8 cellular contexts compared by ENCODE assay signal in genomic region chr1:234962340-234962989, GRCh38.
DNase-seq lines count a peak whose midpoint lies in the region; ATAC-seq and TF ChIP-seq lines count a peak whose summit lies in the region.

No MANE protein-coding gene starts in this region.

- H3K9me3 ChIP-seq in left ventricle myocardium inferior (replicated peaks) = no peaks in the 10 kb centered on the region
- no peaks in the 10 kb centered on the region for H3K9me3 ChIP-seq in spleen

- intact Hi-C loops in left ventricle myocardium inferior (cut with micrococcal nuclease) = loop anchor here (10.0 kb wide), 1 partner anchor 238 kb away; no protein-coding TSS in a partner anchor
- intact Hi-C loops in spleen (cut with DNase I; ENCODE audit: low total_unique reads) = no loop called here

- H3K27ac ChIP-seq in left ventricle myocardium inferior (replicated peaks) = peak overlapping the region; percentile 87
- H3K27ac ChIP-seq in spleen = peak overlapping the region; percentile 48 to 94 (median 90)

- H3K36me3 ChIP-seq in left ventricle myocardium inferior (no peaks in the 10 kb centered on the region), spleen (no peaks in the 10 kb centered on the region)

- no peaks in the 10 kb centered on the region for H3K27me3 ChIP-seq in left ventricle myocardium inferior (ENCODE audit: low read depth)
- no peaks in the 10 kb centered on the region for H3K27me3 ChIP-seq in spleen (replicated peaks in 1 of 7)

- peak; percentile 46 to 55 for ATAC-seq in activated naive CD4-positive, alpha-beta T cell treated with anti-CD3 and anti-CD28 coated beads, Interleukin-2, amount 50 U/mL, for 72 hours

- H3K4me1 ChIP-seq in left ventricle myocardium inferior = peaks cover 63% of the 10 kb centered on the region
- peaks cover 43 to 89% (median 71%) of the 10 kb centered on the region in 6 donors for H3K4me1 ChIP-seq in spleen

- peak overlapping the region; percentile 18 for H3K4me3 ChIP-seq in left ventricle myocardium inferior
- H3K4me3 ChIP-seq in spleen = peak overlapping the region in 3 of 8 donors; percentile 1 to 58 (median 10)

- 14 to 29% (median 20%) methylated on average over 9 of the region's 9 CpGs for WGBS in spleen, 5 donors

- peaks cover 0 to 3% of the 10 kb centered on the region in 2 donors for H3K9me3 Mint-ChIP-seq in activated naive CD4-positive, alpha-beta T cell treated with anti-CD3 and anti-CD28 coated beads, Interleukin-2, amount 50 U/mL, for 72 hours

- peak; percentile 42 for DNase-seq in NK-92 treated with Interleukin-12 subunit alpha and Interleukin-12 subunit beta, amount 100 ng/mL, for 24 hours (lab: John Stamatoyannopoulos, UW)
- DNase-seq in NK-92 (lab: John Stamatoyannopoulos, UW; ENCODE audit: unreplicated experiment) = no peak
- peak; percentile 44 for DNase-seq in GOT3 (lab: John Stamatoyannopoulos, UW)
- peak; percentile 61 for DNase-seq in LoVo (ENCODE audit: low spot score)
- no peak for DNase-seq in activated naive CD4-positive, alpha-beta T cell treated with anti-CD3 and anti-CD28 coated beads, Interleukin-2, amount 50 U/mL, for 72 hours (ENCODE audit: low spot score in 2 of 2)
- DNase-seq in left ventricle myocardium inferior = no peak
- DNase-seq in spleen = no peak
- no peak for DNase-seq in D341Med (ENCODE audit: low spot score)

- H3K27ac Mint-ChIP-seq in activated naive CD4-positive, alpha-beta T cell treated with anti-CD3 and anti-CD28 coated beads, Interleukin-2, amount 50 U/mL, for 72 hours = peak overlapping the region; percentile 90

- TF ChIP-seq CTCF in left ventricle myocardium inferior (IDR thresholded peaks at IDR 0.05; ENCODE audit: borderline replicate concordance) (no peak), spleen (IDR thresholded peaks at IDR 0.05 in 8 of 11, conservative IDR thresholded peaks at IDR 0.05 in 3 of 11) (no peak)

- H3K36me3 Mint-ChIP-seq in activated naive CD4-positive, alpha-beta T cell treated with anti-CD3 and anti-CD28 coated beads, Interleukin-2, amount 50 U/mL, for 72 hours = peaks cover 4 to 23% of the 10 kb centered on the region in 2 donors

- TF ChIP-seq POLR2A in spleen (IDR thresholded peaks at IDR 0.05) = no peak

Comparison
In these comparisons a context has a peak if more than half of its experiments do, and no peak if none do; other contexts are left out.
1. DNase-seq: peak in NK-92 treated with Interleukin-12 subunit alpha and Interleukin-12 subunit beta, amount 100 ng/mL, for 24 hours (single experiment), GOT3 (single experiment) and LoVo (single experiment); none in NK-92 (single experiment), activated naive CD4-positive, alpha-beta T cell treated with anti-CD3 and anti-CD28 coated beads, Interleukin-2, amount 50 U/mL, for 72 hours (0 of 2), left ventricle myocardium inferior (single experiment), spleen (single experiment) and D341Med (single experiment).